Comparison of ENCODE assay signal across 1 cellular context in the genomic region with DNA sequence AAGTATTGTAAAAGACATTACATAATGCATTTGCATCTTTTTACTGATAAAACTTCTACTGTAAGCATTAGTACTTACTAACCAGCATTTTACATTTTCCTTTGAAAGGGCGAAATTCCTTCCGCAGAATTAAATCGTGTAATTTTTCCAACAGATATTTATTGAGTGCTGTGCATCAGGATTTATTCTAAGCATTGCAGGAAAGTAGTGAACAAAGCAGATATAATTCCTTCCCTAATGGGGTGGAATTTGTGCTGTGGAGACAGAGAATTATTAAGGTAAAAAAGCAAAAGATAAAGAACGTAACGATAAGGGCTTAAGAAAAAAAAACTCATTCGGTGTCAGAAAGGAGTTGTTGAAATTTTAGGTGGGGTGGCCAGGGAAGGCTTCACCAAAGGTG.
TF ChIP-seq lines count a peak whose summit lies in the region.

No MANE protein-coding gene starts in this region.

TF ChIP-seq in HCT116, 20 proteins besides CTCF, POLR2A, EP300 and RAD21:
- TF ChIP-seq FOSL1 (IDR thresholded peaks at IDR 0.05; ENCODE audit: low read depth) (no peak), MAX (IDR thresholded peaks at IDR 0.05) (no peak), POLR2AphosphoS5 (IDR thresholded peaks at IDR 0.05; ENCODE audit: low read depth, low read length) (no peak), EZH2 (IDR thresholded peaks at IDR 0.05) (no peak), EZH2phosphoT487 (IDR thresholded peaks at IDR 0.05; ENCODE audit: borderline replicate concordance) (no peak), SRF (IDR thresholded peaks at IDR 0.05; ENCODE audit: low read depth) (no peak), TCF7L2 (IDR thresholded peaks at IDR 0.05; ENCODE audit: borderline replicate concordance, extremely low read depth, insufficient read depth, insufficient read length) (no peak), ZNF274 (IDR thresholded peaks at IDR 0.05; ENCODE audit: low read depth, low read length) (no peak)
- TF ChIP-seq, protein P1, sequence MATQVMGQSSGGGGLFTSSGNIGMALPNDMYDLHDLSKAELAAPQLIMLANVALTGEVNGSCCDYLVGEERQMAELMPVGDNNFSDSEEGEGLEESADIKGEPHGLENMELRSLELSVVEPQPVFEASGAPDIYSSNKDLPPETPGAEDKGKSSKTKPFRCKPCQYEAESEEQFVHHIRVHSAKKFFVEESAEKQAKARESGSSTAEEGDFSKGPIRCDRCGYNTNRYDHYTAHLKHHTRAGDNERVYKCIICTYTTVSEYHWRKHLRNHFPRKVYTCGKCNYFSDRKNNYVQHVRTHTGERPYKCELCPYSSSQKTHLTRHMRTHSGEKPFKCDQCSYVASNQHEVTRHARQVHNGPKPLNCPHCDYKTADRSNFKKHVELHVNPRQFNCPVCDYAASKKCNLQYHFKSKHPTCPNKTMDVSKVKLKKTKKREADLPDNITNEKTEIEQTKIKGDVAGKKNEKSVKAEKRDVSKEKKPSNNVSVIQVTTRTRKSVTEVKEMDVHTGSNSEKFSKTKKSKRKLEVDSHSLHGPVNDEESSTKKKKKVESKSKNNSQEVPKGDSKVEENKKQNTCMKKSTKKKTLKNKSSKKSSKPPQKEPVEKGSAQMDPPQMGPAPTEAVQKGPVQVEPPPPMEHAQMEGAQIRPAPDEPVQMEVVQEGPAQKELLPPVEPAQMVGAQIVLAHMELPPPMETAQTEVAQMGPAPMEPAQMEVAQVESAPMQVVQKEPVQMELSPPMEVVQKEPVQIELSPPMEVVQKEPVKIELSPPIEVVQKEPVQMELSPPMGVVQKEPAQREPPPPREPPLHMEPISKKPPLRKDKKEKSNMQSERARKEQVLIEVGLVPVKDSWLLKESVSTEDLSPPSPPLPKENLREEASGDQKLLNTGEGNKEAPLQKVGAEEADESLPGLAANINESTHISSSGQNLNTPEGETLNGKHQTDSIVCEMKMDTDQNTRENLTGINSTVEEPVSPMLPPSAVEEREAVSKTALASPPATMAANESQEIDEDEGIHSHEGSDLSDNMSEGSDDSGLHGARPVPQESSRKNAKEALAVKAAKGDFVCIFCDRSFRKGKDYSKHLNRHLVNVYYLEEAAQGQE (IDR thresholded peaks at IDR 0.05; ENCODE audit: low read depth) = no peak
TF ChIP-seq in HCT116: peak in this region for 0.
